In the genomic region with DNA sequence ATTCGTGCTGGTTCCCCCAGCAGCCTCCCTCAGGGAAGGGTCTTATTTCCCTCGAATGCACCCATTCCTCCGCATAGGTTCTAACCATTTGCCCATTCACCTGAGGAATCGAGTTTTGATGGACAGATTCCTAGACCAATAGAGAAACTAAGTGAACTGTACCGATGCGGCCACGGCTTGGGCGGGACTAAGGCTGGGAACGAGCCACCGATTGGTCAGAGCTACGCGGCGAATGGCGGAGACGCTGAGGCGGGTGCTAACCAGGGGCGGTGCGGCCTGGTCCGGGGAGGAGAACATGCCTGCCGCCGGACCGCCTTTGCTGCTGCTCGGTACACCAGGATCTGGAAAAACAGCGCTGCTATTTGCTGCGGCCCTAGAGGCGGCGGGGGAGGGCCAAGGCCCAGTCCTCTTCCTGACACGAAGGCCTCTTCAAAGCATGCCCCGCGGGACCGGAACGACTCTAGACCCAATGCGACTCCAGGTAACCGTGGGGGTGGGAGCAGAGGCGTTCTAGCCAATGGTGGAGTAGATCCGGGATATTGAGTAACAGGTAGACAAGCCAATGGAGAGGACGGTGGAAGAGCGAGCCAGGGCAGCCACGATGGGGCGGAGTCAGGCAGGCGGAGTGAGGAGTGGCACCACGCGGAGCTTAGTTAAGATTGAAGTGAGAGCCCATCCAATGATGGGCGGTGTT, we compare ENCODE assay signal across 8 cellular contexts. TPM values are rescaled to one million over a fixed set of nuclear protein-coding genes. Genes with fewer than 3 reads are reported as not detected.
DNase-seq lines count a peak whose midpoint lies in the region; ATAC-seq and TF ChIP-seq lines count a peak whose summit lies in the region.

Gene SWSAP1 (plus strand): TSS at position 218 of the 694 bp plus-strand sequence. CDS start 15 bp downstream, at position 233.

- peak within 1 kb of the TSS; percentile 38 for H3K4me3 Mint-ChIP-seq in activated T-helper 2 cell treated with anti-CD3 and anti-CD28 coated beads, Interferon-gamma antibody, Interleukin-2, Interleukin-4, amounts not matched to agents 10 μg/mL and 5 μg/mL and 100 μg/mL, durations not matched to agents 14 hours and 24 hours and 36 hours (ENCODE audit: low read depth)
- H3K4me3 Mint-ChIP-seq in natural killer cell = no peak within 1 kb of the TSS

- ATAC-seq in natural killer cell = peak; percentile 88 to 97 (median 89)

- H3K27ac Mint-ChIP-seq in activated T-helper 2 cell treated with anti-CD3 and anti-CD28 coated beads, Interferon-gamma antibody, Interleukin-2, Interleukin-4, amounts not matched to agents 10 μg/mL and 5 μg/mL and 100 μg/mL, durations not matched to agents 14 hours and 24 hours and 36 hours = no peak within 1 kb of the TSS
- no peak within 1 kb of the TSS for H3K27ac Mint-ChIP-seq in natural killer cell

- H3K4me3 ChIP-seq in LNCaP clone FGC (ENCODE audit: low read depth, low read length) = peak within 1 kb of the TSS; percentile 65
- peak within 1 kb of the TSS; percentile 84 for H3K4me3 ChIP-seq in fibroblast of the aortic adventitia (ENCODE audit: low read depth, low read length)

- DNase-seq in EL (peak; percentile 100), H4 (ENCODE audit: low spot score) (peak; percentile 99), LNCaP clone FGC (ENCODE audit: low read depth) (peak; percentile 99), RPMI7951 (ENCODE audit: low read depth) (peak; percentile 99), fibroblast of the aortic adventitia (ENCODE audit: low read depth) (peak; percentile 100), natural killer cell (peak; percentile 97)
- peak; percentile 97 for DNase-seq in activated T-helper 2 cell treated with anti-CD3 and anti-CD28 coated beads, Interferon-gamma antibody, Interleukin-2, Interleukin-4, amounts not matched to agents 10 μg/mL and 5 μg/mL and 100 μg/mL, durations not matched to agents 14 hours and 24 hours and 36 hours (ENCODE audit: low spot score)
- peak; percentile 94 to 100 (median 98) for DNase-seq in stimulated activated naive CD4-positive, alpha-beta T cell (lab: John Stamatoyannopoulos, UW)

- H3K27me3 Mint-ChIP-seq in activated T-helper 2 cell treated with anti-CD3 and anti-CD28 coated beads, Interferon-gamma antibody, Interleukin-2, Interleukin-4, amounts not matched to agents 10 μg/mL and 5 μg/mL and 100 μg/mL, durations not matched to agents 14 hours and 24 hours and 36 hours (ENCODE audit: low read depth) = no peaks in the 10 kb centered on the region
- H3K27me3 Mint-ChIP-seq in natural killer cell (ENCODE audit: low read depth in 2 of 2) = no peaks in the 10 kb centered on the region

- intact Hi-C loops in activated T-helper 2 cell treated with anti-CD3 and anti-CD28 coated beads, Interferon-gamma antibody, Interleukin-2, Interleukin-4, amounts not matched to agents 10 μg/mL and 5 μg/mL and 100 μg/mL, durations not matched to agents 14 hours and 24 hours and 36 hours (cut with micrococcal nuclease) = loop anchor here (1.0 to 10.0 kb wide), 4 partner anchors 19 to 80 kb away; partner anchors contain the start of genes CCDC159, ODAD3, PLPPR2 and PRKCSH
- intact Hi-C loops in natural killer cell (cut with micrococcal nuclease) = loop anchor here (1.0 to 10.0 kb wide), 4 partner anchors 20 to 130 kb away; partner anchors contain the start of genes CCDC159, ODAD3, PLPPR2 and PRKCSH

- no peaks in the 10 kb centered on the region for H3K9me3 Mint-ChIP-seq in activated T-helper 2 cell treated with anti-CD3 and anti-CD28 coated beads, Interferon-gamma antibody, Interleukin-2, Interleukin-4, amounts not matched to agents 10 μg/mL and 5 μg/mL and 100 μg/mL, durations not matched to agents 14 hours and 24 hours and 36 hours
- no peaks in the 10 kb centered on the region for H3K9me3 Mint-ChIP-seq in natural killer cell

- H3K4me1 Mint-ChIP-seq in activated T-helper 2 cell treated with anti-CD3 and anti-CD28 coated beads, Interferon-gamma antibody, Interleukin-2, Interleukin-4, amounts not matched to agents 10 μg/mL and 5 μg/mL and 100 μg/mL, durations not matched to agents 14 hours and 24 hours and 36 hours (ENCODE audit: low read depth) = peaks cover 27% of the 10 kb centered on the region
- H3K4me1 Mint-ChIP-seq in natural killer cell = peaks cover 6% of the 10 kb centered on the region in 2 donors

- TF ChIP-seq CTCF in LNCaP clone FGC (IDR thresholded peaks at IDR 0.05; ENCODE audit: control insufficient read depth, extremely low read depth, insufficient read depth) (no peak), fibroblast of the aortic adventitia (IDR thresholded peaks at IDR 0.05; ENCODE audit: insufficient read depth, low read length) (no peak), natural killer cell (IDR thresholded peaks at IDR 0.05) (no peak)

- H3K36me3 Mint-ChIP-seq in activated T-helper 2 cell treated with anti-CD3 and anti-CD28 coated beads, Interferon-gamma antibody, Interleukin-2, Interleukin-4, amounts not matched to agents 10 μg/mL and 5 μg/mL and 100 μg/mL, durations not matched to agents 14 hours and 24 hours and 36 hours (ENCODE audit: low read depth) = peaks cover 24% of the 10 kb centered on the region
- no peaks in the 10 kb centered on the region for H3K36me3 Mint-ChIP-seq in natural killer cell

RNA-seq across cellular contexts. Expression of gene SWSAP1, which starts in this region (rescaled TPM):
- total RNA-seq in H4 (2014; rRNA removed; shearing (Covaris generic)) = 0.45 and 1.0 TPM in 2 replicates
- total RNA-seq in RPMI7951 (2014; rRNA removed; shearing (Covaris generic)) = 2.0 and 3.0 TPM in 2 replicates
- 2.6 and 2.8 TPM in 2 replicates for total RNA-seq in activated T-helper 2 cell treated with anti-CD3 and anti-CD28 coated beads, Interferon-gamma antibody, Interleukin-2, Interleukin-4, amounts not matched to agents 10 μg/mL and 5 μg/mL and 100 μg/mL, durations not matched to agents 14 hours and 24 hours and 36 hours
- 0.41 and 0.45 TPM in 2 replicates for total RNA-seq in fibroblast of the aortic adventitia (ENCODE audit: low replicate concordance)
- 1 to 10 TPM; 2.1 to 2.9 (median 2.8) TPM for total RNA-seq in natural killer cell

Comparison
In these comparisons a context has a peak if more than half of its experiments do, and no peak if none do; other contexts are left out.
1. Peak in every context shown above with its lines: DNase-seq, ATAC-seq and H3K4me3 ChIP-seq.
2. Peak in DNase-seq and H3K4me3 ChIP-seq in fibroblast of the aortic adventitia; RNA of the gene not detected or under 1 TPM.